ENCODE assay signal across 8 cellular contexts in genomic region chr2:54524236-54524991, GRCh38.
A peak's percentile ranks its signal among the peaks of the same experiment; 100 is the strongest.
DNase-seq lines count a peak whose midpoint lies in the region; ATAC-seq lines count a peak whose summit lies in the region.

No MANE protein-coding gene starts in this region.

- no peaks in the 10 kb centered on the region for H3K9me3 Mint-ChIP-seq in stimulated activated naive CD8-positive, alpha-beta T cell treated with anti-CD3 and anti-CD28 coated beads, Interleukin-15, amount 100 ng/mL, for 72 hours

- H3K4me3 Mint-ChIP-seq in stimulated activated naive CD8-positive, alpha-beta T cell treated with anti-CD3 and anti-CD28 coated beads, Interleukin-15, amount 100 ng/mL, for 72 hours = peak overlapping the region; percentile 26 to 40

- H3K4me1 Mint-ChIP-seq in stimulated activated naive CD8-positive, alpha-beta T cell treated with anti-CD3 and anti-CD28 coated beads, Interleukin-15, amount 100 ng/mL, for 72 hours = peaks cover 36% of the 10 kb centered on the region

- ATAC-seq in GM18519 (IDR thresholded peaks at IDR 0.05; ENCODE audit: low FRiP score, unreplicated experiment) = peak; percentile 56
- ATAC-seq in HG03095 (IDR thresholded peaks at IDR 0.05; ENCODE audit: unreplicated experiment) = peak; percentile 72
- ATAC-seq in stimulated activated naive CD8-positive, alpha-beta T cell treated with anti-CD3 and anti-CD28 coated beads, Interleukin-15, amount 100 ng/mL, for 72 hours = peak; percentile 92

- peak overlapping the region; percentile 61 to 87 for H3K27ac Mint-ChIP-seq in stimulated activated naive CD8-positive, alpha-beta T cell treated with anti-CD3 and anti-CD28 coated beads, Interleukin-15, amount 100 ng/mL, for 72 hours

- H3K27me3 Mint-ChIP-seq in stimulated activated naive CD8-positive, alpha-beta T cell treated with anti-CD3 and anti-CD28 coated beads, Interleukin-15, amount 100 ng/mL, for 72 hours = peaks cover 3% of the 10 kb centered on the region

- DNase-seq in A172 (ENCODE audit: low spot score) = peak; percentile 95
- peak; percentile 96 for DNase-seq in SK-MEL-5 (ENCODE audit: low read depth, low spot score)
- peak; percentile 88 for DNase-seq in glomerular visceral epithelial cell (ENCODE audit: extremely low spot score)
- DNase-seq in stimulated activated naive CD8-positive, alpha-beta T cell treated with anti-CD3 and anti-CD28 coated beads, Interleukin-15, amount 100 ng/mL, for 72 hours = peak; percentile 30 to 32
- DNase-seq in NCI-H1048 (lab: John Stamatoyannopoulos, UW) = no peak
- no peak for DNase-seq in ecto neural progenitor cell (ENCODE audit: low spot score)

- in situ Hi-C loops in SK-MEL-5 (cut with HindIII; ENCODE audit: low pct_unique_long_range_greater_than_20kb, low sequenced_read_pairs) = no loop called here

Comparison
In these comparisons a context has a peak if more than half of its experiments do, and no peak if none do; other contexts are left out.
1. DNase-seq: peak in A172 (single experiment), SK-MEL-5 (single experiment), glomerular visceral epithelial cell (single experiment) and stimulated activated naive CD8-positive, alpha-beta T cell treated with anti-CD3 and anti-CD28 coated beads, Interleukin-15, amount 100 ng/mL, for 72 hours (2 of 2); none in NCI-H1048 (single experiment) and ecto neural progenitor cell (single experiment).
2. Peak in every context shown above with its lines, with median percentiles within 50 percentile points of each other: ATAC-seq.